Comparison of ENCODE assay signal across 33 cellular contexts in the genomic region with DNA sequence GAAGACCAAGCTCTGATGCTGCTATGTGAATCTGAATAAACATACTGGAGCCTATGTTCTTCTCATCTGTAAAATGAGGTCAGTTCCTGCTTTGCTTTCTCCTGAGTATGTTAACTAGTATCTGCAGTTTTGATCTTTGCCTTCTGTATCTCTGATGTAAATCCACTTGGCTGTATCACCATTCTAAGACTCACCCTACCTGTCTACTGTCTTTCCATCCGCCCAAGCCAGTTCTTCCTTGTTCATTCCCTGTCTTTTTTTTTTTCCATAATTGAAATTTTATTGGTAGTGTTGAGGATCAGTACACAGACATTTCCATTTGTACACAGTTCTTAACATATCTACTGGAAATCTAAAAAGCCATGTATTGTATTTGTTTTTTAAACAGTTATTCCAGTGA.
"Had no signal": no experiment of that assay in that cellular context is flagged by ENCODE, and none has a peak within 500 bp of the region (broad histone marks: within the 10 kb centered on the region; RNA-seq: fewer than 3 reads in every experiment).

No MANE protein-coding gene starts in this region.

- H3K4me1 ChIP-seq: colonic mucosa, SJCRH30 had no signal

- H3K9me3 ChIP-seq: colonic mucosa, MG63, SJCRH30 had no signal

- ATAC-seq: activated T-cell treated with anti-CD3 and anti-CD28 coated beads, Interleukin-2, amount 50 U/mL, for 4 hours had no signal

- H3K27ac ChIP-seq: brain microvascular endothelial cell, colonic mucosa, SJCRH30, SK-N-MC had no signal

- H3K27me3 ChIP-seq: brain microvascular endothelial cell, colonic mucosa, MG63, SJCRH30 had no signal

- DNase-seq: activated B cell treated with CpG ODN at 0.5 μM for 24 hours; activated CD4-positive, alpha-beta memory T cell treated with anti-CD3 and anti-CD28 coated beads for 36 hours; activated CD4-positive, alpha-beta T cell treated with anti-CD3 and anti-CD28 coated beads for 4 hours; activated CD4-positive, alpha-beta T cell treated with anti-CD3 and anti-CD28 coated beads, Interleukin-2, amount 50 U/mL, for 1 hour; activated CD4-positive, CD25-positive, alpha-beta regulatory T cell treated with anti-CD3 and anti-CD28 coated beads, Interleukin-2, amount 50 U/mL, for 72 hours; activated CD8-positive, alpha-beta memory T cell treated with anti-CD3 and anti-CD28 coated beads, Interleukin-2, amount 50 U/mL, for 4 hours; activated naive CD4-positive, alpha-beta T cell; activated naive CD4-positive, alpha-beta T cell treated with anti-CD3 and anti-CD28 coated beads, Interleukin-2, amount 50 U/mL, for 16 hours; activated naive CD8-positive, alpha-beta T cell treated with anti-CD3 and anti-CD28 coated beads for 36 hours; activated T-cell treated with anti-CD3 and anti-CD28 coated beads for 4 hours; activated T-cell treated with anti-CD3 and anti-CD28 coated beads, Interleukin-2, amount 50 U/mL, for 4 hours; amniotic stem cell; aorta; brain microvascular endothelial cell; central memory CD4-positive, alpha-beta T cell; colonic mucosa; MG63; NCI-H1048; NCI-H1105 treated with DMSO at 0.1 percent for 48 hours; NCI-H1436; NCI-H1694; NCI-H1930; NCI-H2081 treated with DMSO at 0.1 percent for 48 hours; NCI-H226; NCI-H446 treated with DMSO at 0.1 percent for 48 hours; NCI-H524; NCI-H748 treated with DMSO at 0.1 percent for 48 hours; NK-92 treated with Interleukin-12 subunit alpha and Interleukin-12 subunit beta, amount 100 ng/mL, for 24 hours; OCI-M1; SHP77; SJCRH30 had no signal

- H3K4me3 ChIP-seq: colonic mucosa, MG63, SJCRH30, SK-N-MC had no signal

- FAIRE-seq: TTC549 had no signal

- H3K36me3 ChIP-seq: colonic mucosa had no signal
